ENCODE assay signal across 8 cellular contexts in genomic region chr10:79069325-79070090, GRCh38. TPM values are rescaled to one million over a fixed set of nuclear protein-coding genes. Genes with fewer than 3 reads are reported as not detected.
DNase-seq lines count a peak whose midpoint lies in the region; ATAC-seq, FAIRE-seq and TF ChIP-seq lines count a peak whose summit lies in the region.

No MANE protein-coding gene starts in this region.

- WGBS in mesendoderm (ENCODE audit: extremely low coverage, insufficient coverage, low lambda C conversion rate), result no CpG with 5 or more reads among the region's 78 CpGs

- H2BK120ac ChIP-seq in mesendoderm (ENCODE audit: low read depth, low read length), result peak overlapping the region; percentile 30

- H3K23ac ChIP-seq in mesendoderm (ENCODE audit: low read length), result peak overlapping the region; percentile 97

- H3K9me3 Mint-ChIP-seq in CD14-positive monocyte, result no peaks in the 10 kb centered on the region

- H2BK5ac ChIP-seq in mesendoderm (ENCODE audit: low read length), result peak overlapping the region; percentile 77

- H3K9me3 ChIP-seq in HUES6 (ENCODE audit: control insufficient read depth, insufficient read depth, low read depth, low read length), result no peaks in the 10 kb centered on the region

- no peak overlapping the region for H4K8ac ChIP-seq in mesendoderm (ENCODE audit: low read depth, low read length)

- no peak for TF ChIP-seq CTCF in CD14-positive monocyte (IDR thresholded peaks at IDR 0.05)

- peak overlapping the region; percentile 81 for H3K4me2 ChIP-seq in mesendoderm (ENCODE audit: low read length)

- peaks cover 9 to 14% of the 10 kb centered on the region in 2 donors for H3K36me3 Mint-ChIP-seq in CD14-positive monocyte

- DNase-seq in CD14-positive monocyte (ENCODE audit: low spot score) (peak; percentile 70), mesendoderm (peak; percentile 59), substantia nigra (lab: John Stamatoyannopoulos, UW) (peak in 9 of 49 donors; percentile 38 to 66 (median 57)), urothelium cell line (ENCODE audit: low spot score) (no peak)
- peak; percentile 31 for DNase-seq in activated CD4-positive, alpha-beta T cell treated with anti-CD3 and anti-CD28 coated beads, Interleukin-2, amount 50 U/mL, for 1 hour
- peak; percentile 13 for DNase-seq in effector CD4-positive, alpha-beta T cell

- H3K4ac ChIP-seq in mesendoderm (ENCODE audit: low read depth, low read length), result peak overlapping the region; percentile 65

- H3K4me1 ChIP-seq in HUES6 (ENCODE audit: control insufficient read depth, insufficient read depth, low read length) (peaks cover 45% of the 10 kb centered on the region), mesendoderm (ENCODE audit: control insufficient read depth, low read depth, low read length) (peaks cover 19% of the 10 kb centered on the region)

- H3K36me3 ChIP-seq in HUES6 (ENCODE audit: control insufficient read depth, insufficient read depth, low read length) (no peaks in the 10 kb centered on the region), mesendoderm (ENCODE audit: control insufficient read depth, insufficient read depth, low read length) (no peaks in the 10 kb centered on the region)

- H3K79me1 ChIP-seq in mesendoderm (ENCODE audit: low read length), result peaks cover 16% of the 10 kb centered on the region

- H3K27ac Mint-ChIP-seq in CD14-positive monocyte, result peak overlapping the region; percentile 94 to 99 (median 97)

- no peak for FAIRE-seq in urothelium cell line (lab: Jason Lieb, UNC)

- H3K4me3 ChIP-seq in HUES6 (ENCODE audit: low read depth, low read length) (peak overlapping the region; percentile 93), mesendoderm (ENCODE audit: low read length) (peak overlapping the region; percentile 94)

- H3K27me3 ChIP-seq in HUES6 (ENCODE audit: control insufficient read depth, insufficient read depth, low read length), result no peaks in the 10 kb centered on the region
- H3K27me3 ChIP-seq in mesendoderm (ENCODE audit: insufficient read depth, low read length, poor library complexity), result no peaks in the 10 kb centered on the region

- H3K56ac ChIP-seq in mesendoderm (ENCODE audit: low read length), result peak overlapping the region; percentile 99

- H3K79me2 ChIP-seq in mesendoderm (ENCODE audit: control insufficient read depth, insufficient read depth, low read length), result peaks cover 52% of the 10 kb centered on the region

- no peak overlapping the region for H4K5ac ChIP-seq in mesendoderm (ENCODE audit: low read length)

- H3K27ac ChIP-seq in HUES6 (ENCODE audit: low read depth, low read length) (peak overlapping the region; percentile 2; the same call in 1 of the 2 replicates), mesendoderm (ENCODE audit: low read depth, low read length) (peak overlapping the region; percentile 98), substantia nigra (ENCODE audit: low read depth, low read length, poor library complexity, severe bottlenecking) (peak overlapping the region; percentile 94)

- H3K4me1 Mint-ChIP-seq in CD14-positive monocyte, result peaks cover 54% of the 10 kb centered on the region

- peak overlapping the region; percentile 95 for H3K18ac ChIP-seq in mesendoderm (ENCODE audit: low read length)

- H3K27me3 Mint-ChIP-seq in CD14-positive monocyte (ENCODE audit: low read depth in 3 of 3), result peaks cover 1 to 7% (median 1%) of the 10 kb centered on the region in 3 donors

- ATAC-seq in GM21390 (IDR thresholded peaks at IDR 0.05; ENCODE audit: unreplicated experiment), result peak; percentile 18

- intact Hi-C loops in CD14-positive monocyte (cut with micrococcal nuclease), result loop anchor here (5.0 to 10.0 kb wide), 6 partner anchors 68 to 492 kb away; no protein-coding TSS in a partner anchor

- H3K4me3 Mint-ChIP-seq in CD14-positive monocyte, result peak overlapping the region; percentile 97 to 98

- peak overlapping the region; percentile 92 for H3K9ac ChIP-seq in HUES6 (ENCODE audit: low read length)
- H3K9ac ChIP-seq in mesendoderm (ENCODE audit: low read length), result peak overlapping the region; percentile 98

- H2AK5ac ChIP-seq in mesendoderm (ENCODE audit: low read length), result peak overlapping the region; percentile 43

- H2BK15ac ChIP-seq in mesendoderm (replicated peaks; ENCODE audit: low read depth), result no peak overlapping the region

RNA-seq across cellular contexts. Expression of gene ZMIZ1, which starts 0.7 kb away (rescaled TPM):
- polyA plus RNA-seq in CD14-positive monocyte, result 1 to 10 TPM; 3.3 to 8.9 TPM
- 23.7 TPM for polyA plus RNA-seq in mesendoderm (2013, experiment 1 of 2)
- polyA plus RNA-seq in mesendoderm (2013, experiment 2 of 2), result 23.1 TPM

Comparison
In these comparisons a context has a peak if more than half of its experiments do, and no peak if none do; other contexts are left out.
1. H3K27ac ChIP-seq: peak in every context shown above with its lines; median percentile 98 in mesendoderm; 94 in substantia nigra; 2 in HUES6.